ENCODE assay signal across 16 cellular contexts in the genomic region with DNA sequence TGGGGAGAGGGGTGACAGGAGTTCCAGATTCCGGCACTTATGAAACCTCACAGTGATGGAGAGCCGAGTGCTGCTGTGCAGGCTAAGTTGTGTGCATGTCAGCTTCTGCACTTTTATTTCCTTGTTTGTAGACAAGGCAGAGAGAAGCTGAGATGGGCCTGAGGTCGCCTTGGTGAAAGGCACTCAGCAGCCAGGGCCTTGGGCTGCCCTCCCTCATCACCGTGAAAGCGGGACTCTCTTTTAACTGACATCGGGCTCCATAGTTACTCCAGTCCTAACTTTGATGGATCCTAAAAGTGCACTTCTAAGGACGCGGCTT. TPM values are rescaled to one million over a fixed set of nuclear protein-coding genes. Genes with fewer than 3 reads are reported as not detected.
A peak's percentile ranks its signal among the peaks of the same experiment; 100 is the strongest.
DNase-seq lines count a peak whose midpoint lies in the region; ATAC-seq and TF ChIP-seq lines count a peak whose summit lies in the region.
"Had no signal": no experiment of that assay in that cellular context is flagged by ENCODE, and none has a peak within 500 bp of the region (broad histone marks: within the 10 kb centered on the region; RNA-seq: fewer than 3 reads in every experiment).

No MANE protein-coding gene starts in this region.

- peaks cover 26 to 90% (median 59%) of the 10 kb centered on the region in 4 donors for H3K4me1 Mint-ChIP-seq in CD4-positive, alpha-beta memory T cell

- no peak for TF ChIP-seq EP300 in SK-N-SH (IDR thresholded peaks at IDR 0.05; ENCODE audit: borderline replicate concordance in 1 of 2, low read depth in 1 of 2, low read length in 1 of 2)

- intact Hi-C loops in CD4-positive, alpha-beta memory T cell (cut with micrococcal nuclease) = no loop called here
- intact Hi-C loops in aorta (cut with DNase I) = no loop called here

- no peaks in the 10 kb centered on the region for H3K36me3 ChIP-seq in CD4-positive, alpha-beta memory T cell (ENCODE audit: insufficient read depth, low read length)
- H3K36me3 ChIP-seq in HEK293 (ENCODE audit: control insufficient read depth in 2 of 2, insufficient read depth in 1 of 2, low read length in 2 of 2) (peaks cover 0 to 79% of the 10 kb centered on the region in 2 experiments; a peak in 1 of 3 replicates), rectal smooth muscle tissue (ENCODE audit: control insufficient read depth, insufficient read depth, low read length) (no peaks in the 10 kb centered on the region), SK-N-SH (replicated peaks in 1 of 2; ENCODE audit: control insufficient read depth in 1 of 2, insufficient read depth in 2 of 2, low read length in 1 of 2) (peaks cover 0 to 15% of the 10 kb centered on the region in 2 experiments), aorta (ENCODE audit: control insufficient read depth in 1 of 2, insufficient read depth in 2 of 2, low read length in 1 of 2) (no peaks in the 10 kb centered on the region)
- H3K36me3 ChIP-seq: ovary had no signal

- peaks cover 97% of the 10 kb centered on the region for H4K20me1 ChIP-seq in SK-N-SH (ENCODE audit: insufficient read depth)

- no peaks in the 10 kb centered on the region for H3K9me3 ChIP-seq in CD4-positive, alpha-beta memory T cell (ENCODE audit: control insufficient read depth in 1 of 2, low read length in 2 of 2)
- H3K9me3 ChIP-seq in HEK293 (ENCODE audit: control insufficient read depth, insufficient read depth, low read depth, low read length) (no peaks in the 10 kb centered on the region), SK-N-SH (no peaks in the 10 kb centered on the region), aorta (ENCODE audit: control insufficient read depth, low read length) (no peaks in the 10 kb centered on the region)
- H3K9me3 ChIP-seq: left lung, MG63, ovary had no signal

- ATAC-seq in HG02852 (IDR thresholded peaks at IDR 0.05; ENCODE audit: unreplicated experiment) (no peak), aorta (ENCODE audit: low FRiP score) (no peak)
- ATAC-seq: left lung had no signal

- no peak overlapping the region for H3K27ac ChIP-seq in CD4-positive, alpha-beta memory T cell (ENCODE audit: low read depth, low read length)
- no peak overlapping the region for H3K27ac ChIP-seq in HEK293 (ENCODE audit: extremely low read depth, low read depth, low read length)
- peak overlapping the region; percentile 94 for H3K27ac ChIP-seq in caudate nucleus (ENCODE audit: low read depth, low read length)
- peak overlapping the region; percentile 92 for H3K27ac ChIP-seq in rectal smooth muscle tissue (ENCODE audit: low read depth, low read length)
- no peak overlapping the region; a peak in 1 of 4 replicates for H3K27ac ChIP-seq in SK-N-SH (ENCODE audit: low read depth in 2 of 2, low read length in 1 of 2)
- no peak overlapping the region for H3K27ac ChIP-seq in aorta (ENCODE audit: low read depth in 1 of 2, low read length in 2 of 2)
- H3K27ac ChIP-seq: HL-60 had no signal

- peaks cover 0 to 2% (median 0%) of the 10 kb centered on the region in 8 donors for H3K9me3 Mint-ChIP-seq in CD4-positive, alpha-beta memory T cell

- peak in 1 of 5 donors; percentile 25 for DNase-seq in CD4-positive, alpha-beta memory T cell
- DNase-seq in caudate nucleus (lab: John Stamatoyannopoulos, UW) (peak in 1 of 61 donors; percentile 54), NCI-H1436 treated with DMSO at 0.1 percent for 48 hours (lab: John Stamatoyannopoulos, UW) (no peak), SK-N-SH (no peak), aorta (no peak)
- DNase-seq: GF-D8 had no signal

- no peak overlapping the region for H3K4me2 ChIP-seq in SK-N-SH

- no peaks in the 10 kb centered on the region for H3K27me3 Mint-ChIP-seq in CD4-positive, alpha-beta memory T cell

- H3K9me2 ChIP-seq in SK-N-SH = no peaks in the 10 kb centered on the region

- H3K27ac Mint-ChIP-seq in CD4-positive, alpha-beta memory T cell = peak overlapping the region in 4 of 7 donors; percentile 32 to 70 (median 56)

- 89% methylated on average over 6 of the region's 8 CpGs for WGBS in SK-N-SH (ENCODE audit: low lambda C conversion rate)
- 80 to 81% methylated on average over 8 of the region's 8 CpGs for WGBS in aorta, 2 donors

- peak overlapping the region in 2 of 8 donors; percentile 13 for H3K4me3 Mint-ChIP-seq in CD4-positive, alpha-beta memory T cell

- peaks cover under 1 to 8% of the 10 kb centered on the region in 2 donors for H3K36me3 Mint-ChIP-seq in CD4-positive, alpha-beta memory T cell

- H2AFZ ChIP-seq in SK-N-SH (ENCODE audit: low read depth) = no peak overlapping the region

- CTCF ChIA-PET in CD4-positive, alpha-beta memory T cell (lab: Charles Lee; ENCODE audit: partially characterized antibody) = interaction anchor here (1.2 kb wide), 1 partner anchor 503 kb away, joined by 3 read pairs; no protein-coding TSS in a partner anchor
- CTCF ChIA-PET in HEK293 (lab: Yijun Ruan, JAX) (interaction anchor here (0.7 kb wide), 1 partner anchor 345 kb away, joined by 3 read pairs; no protein-coding TSS in a partner anchor), SK-N-SH (lab: Yijun Ruan, JAX) (interaction anchor here (1.0 to 3.9 kb wide), 2 partner anchors 35 to 504 kb away, joined by 4 to 18 read pairs; no protein-coding TSS in a partner anchor)

- peaks cover 96% of the 10 kb centered on the region for H3K79me2 ChIP-seq in SK-N-SH (ENCODE audit: insufficient read depth)

- no peaks in the 10 kb centered on the region for H3F3A ChIP-seq in SK-N-SH (replicated peaks; ENCODE audit: insufficient read depth)

- no peak overlapping the region for H3K9ac ChIP-seq in rectal smooth muscle tissue (ENCODE audit: low read length)
- H3K9ac ChIP-seq in SK-N-SH = no peak overlapping the region

- TF ChIP-seq CTCF in HEK293 (tag by site-specific recombination; IDR thresholded peaks at IDR 0.05) = no peak
- no peak for TF ChIP-seq CTCF in SK-N-SH (IDR thresholded peaks at IDR 0.05)

- peaks cover 80% of the 10 kb centered on the region for H3K4me1 ChIP-seq in CD4-positive, alpha-beta memory T cell (ENCODE audit: insufficient read depth, low read length)
- H3K4me1 ChIP-seq in HEK293 (ENCODE audit: control insufficient read depth, insufficient read depth, low read length) (no peaks in the 10 kb centered on the region), rectal smooth muscle tissue (ENCODE audit: control insufficient read depth, insufficient read depth, low read length) (peaks cover 80% of the 10 kb centered on the region), SK-N-SH (ENCODE audit: control insufficient read depth in 1 of 2, insufficient read depth in 2 of 2, low read depth in 1 of 2, low read length in 1 of 2) (peaks cover 9 to 37% of the 10 kb centered on the region in 2 experiments; a peak in 2 of 4 replicates), aorta (ENCODE audit: control insufficient read depth in 1 of 2, insufficient read depth in 2 of 2, low read length in 2 of 2) (no peaks in the 10 kb centered on the region)

- TF ChIP-seq RAD21 in SK-N-SH (IDR thresholded peaks at IDR 0.05; ENCODE audit: low read length) = no peak

- POLR2A ChIA-PET in CD4-positive, alpha-beta memory T cell (lab: Charles Lee; ENCODE audit: partially characterized antibody) = no interaction called here
- POLR2A ChIA-PET in HEK293 (lab: Yijun Ruan, JAX) = no interaction called here
- POLR2A ChIA-PET in SK-N-SH (lab: Yijun Ruan, JAX) = no interaction called here

- H3K4me3 ChIP-seq in CD4-positive, alpha-beta memory T cell (ENCODE audit: low read length in 2 of 2) = no peak overlapping the region
- H3K4me3 ChIP-seq in HEK293 (ENCODE audit: low read depth, low read length) (no peak overlapping the region), rectal smooth muscle tissue (ENCODE audit: low read length) (peak overlapping the region; percentile 5), SK-N-SH (ENCODE audit: low read depth in 2 of 2, low read length in 1 of 2) (no peak overlapping the region), aorta (ENCODE audit: low read length in 2 of 2) (no peak overlapping the region)
- H3K4me3 ChIP-seq: left lung, MG63, ovary had no signal

- H3K27me3 ChIP-seq in CD4-positive, alpha-beta memory T cell (ENCODE audit: insufficient read depth, low read length) = no peaks in the 10 kb centered on the region
- H3K27me3 ChIP-seq in rectal smooth muscle tissue (ENCODE audit: control insufficient read depth, insufficient read depth, low read length) (no peaks in the 10 kb centered on the region), SK-N-SH (ENCODE audit: insufficient read depth) (no peaks in the 10 kb centered on the region), aorta (ENCODE audit: control insufficient read depth in 1 of 2, insufficient read depth in 2 of 2, low read length in 1 of 2) (no peaks in the 10 kb centered on the region)
- H3K27me3 ChIP-seq: left lung, MG63, ovary had no signal

TF ChIP-seq in HEK293, 187 proteins besides CTCF, POLR2A, EP300 and RAD21:
- TF ChIP-seq ZNF404 (tag by site-specific recombination; IDR thresholded peaks at IDR 0.05) (no peak), KLF8 (tag by site-specific recombination; IDR thresholded peaks at IDR 0.05) (0 out of 2 replicates have a peak, but pooled peaks have one; percentile 4)
TF ChIP-seq in HEK293: peak in this region for 1.

TF ChIP-seq in SK-N-SH, 30 proteins besides CTCF, POLR2A, EP300 and RAD21 (continues in another document):
- TF ChIP-seq USF2 (IDR thresholded peaks at IDR 0.05; ENCODE audit: borderline replicate concordance, low read depth, low read length) = no peak

RNA-seq across cellular contexts. Expression of gene CD81, which starts 7.6 kb away (rescaled TPM):
- total RNA-seq in CD4-positive, alpha-beta memory T cell = 100 to 1,000 TPM; 113 to 118 TPM
- 10 to 100 TPM; 15.2 to 54.1 TPM for polyA plus RNA-seq in CD4-positive, alpha-beta memory T cell
- polyA plus RNA-seq in SK-N-SH (2012; rRNA removed) (373 and 517 TPM in 2 replicates), aorta (100 to 1,000 TPM; 363 to 784 TPM)
- 330 and 548 TPM in 2 replicates for polyA plus RNA-seq in SK-N-SH (2012; cell fraction: cytosol; rRNA removed)
- polyA plus RNA-seq in SK-N-SH (2012; cell fraction: nucleus; rRNA removed) = 422 and 433 TPM in 2 replicates
- 100 to 1,000 TPM; 538 to 620 TPM for total RNA-seq in aorta

RNA-seq across cellular contexts. Expression of gene TSSC4, which starts 15.9 kb away (rescaled TPM):
- 10 to 100 TPM; 58.6 to 65.8 TPM for total RNA-seq in CD4-positive, alpha-beta memory T cell
- polyA plus RNA-seq in CD4-positive, alpha-beta memory T cell = 10 to 100 TPM; 54.6 to 79.8 TPM
- polyA plus RNA-seq in SK-N-SH (2012; rRNA removed) (45.1 and 45.3 TPM in 2 replicates), aorta (10 to 100 TPM; 42.9 to 64.4 TPM)
- 16.4 and 28.2 TPM in 2 replicates for polyA plus RNA-seq in SK-N-SH (2012; cell fraction: cytosol; rRNA removed)
- polyA plus RNA-seq in SK-N-SH (2012; cell fraction: nucleus; rRNA removed) = 77.0 and 98.8 TPM in 2 replicates
- total RNA-seq in aorta = 10 to 100 TPM; 35.2 to 44.3 TPM

RNA-seq across cellular contexts. Expression of gene TRPM5, which starts 59.6 kb away (rescaled TPM):
- total RNA-seq in CD4-positive, alpha-beta memory T cell = under 1 TPM; 0.19 to 0.23 TPM
- not detected for polyA plus RNA-seq in CD4-positive, alpha-beta memory T cell
- polyA plus RNA-seq in SK-N-SH (2012; rRNA removed) (not detected in 2 replicates), aorta (under 1 TPM in 1 of 2 donors, not detected in 1; 0.25 TPM)
- polyA plus RNA-seq in SK-N-SH (2012; cell fraction: cytosol; rRNA removed) = not detected in 2 replicates
- 0.06 and 0.07 TPM in 2 replicates for polyA plus RNA-seq in SK-N-SH (2012; cell fraction: nucleus; rRNA removed)
- total RNA-seq in aorta = not detected
- total RNA-seq: glomerular endothelial cell, left lung, RPMI7951 had no signal
- polyA plus RNA-seq: BJ had no signal

Comparison
In these comparisons a context has a peak if more than half of its experiments do, and no peak if none do; other contexts are left out.
1. H3K27ac ChIP-seq: peak in caudate nucleus (single experiment) and rectal smooth muscle tissue (single experiment); none in CD4-positive, alpha-beta memory T cell (single experiment), HEK293 (single experiment), SK-N-SH (0 of 2) and aorta (0 of 2).
2. RNA of gene CD81, which starts 7.6 kb away (polyA plus RNA-seq): 363 to 784 TPM in aorta and 330 to 548 TPM in SK-N-SH; 15.2 to 54.1 TPM in CD4-positive, alpha-beta memory T cell; every median in the first group is over 4 times any median in the second.